In the genomic region with DNA sequence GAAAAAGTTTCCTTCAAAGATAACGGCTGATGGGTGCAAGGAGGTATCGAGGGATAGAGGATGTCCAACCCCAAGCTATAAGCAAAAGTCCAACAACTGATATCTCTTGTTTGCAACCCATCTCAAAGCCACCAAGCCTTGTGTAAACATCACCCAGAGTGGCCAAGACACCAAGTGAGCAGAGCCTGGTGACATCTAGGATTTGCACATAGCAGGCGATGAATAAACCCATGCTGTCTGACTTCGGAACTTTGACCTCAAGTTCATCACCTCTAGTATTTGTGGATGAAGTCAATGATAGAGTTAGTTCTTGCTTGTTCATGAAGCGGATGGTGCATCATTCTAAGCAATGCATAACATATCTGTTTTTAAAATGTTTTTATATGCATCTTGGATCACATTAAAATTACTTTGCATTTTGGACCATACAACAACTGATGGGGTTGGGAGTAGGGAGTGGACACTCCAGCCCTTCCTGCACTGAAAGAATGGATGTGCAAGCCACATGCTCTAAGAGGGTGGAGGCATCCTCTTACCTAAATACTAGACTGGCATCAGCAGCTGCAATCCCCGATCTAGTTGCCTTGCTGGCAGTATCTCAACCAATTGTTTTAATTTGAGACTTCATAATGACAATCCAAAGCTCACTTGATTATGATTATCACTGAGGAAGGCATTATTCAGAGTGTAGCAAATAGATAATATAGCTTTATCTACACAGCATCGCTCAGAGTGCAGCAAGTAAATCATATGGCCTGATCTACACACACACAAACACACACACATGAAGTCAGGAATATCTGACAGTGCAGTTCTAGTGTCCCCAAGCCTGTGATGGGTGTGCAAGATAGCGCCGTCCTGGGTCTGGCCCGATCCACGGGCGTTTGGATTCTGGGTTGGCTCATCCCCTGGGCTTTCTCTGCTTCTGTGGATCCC, we compare ENCODE assay signal across 14 cellular contexts.
DNase-seq lines count a peak whose midpoint lies in the region; ATAC-seq and TF ChIP-seq lines count a peak whose summit lies in the region.
"Had no signal": no experiment of that assay in that cellular context is flagged by ENCODE, and none has a peak within 500 bp of the region (broad histone marks: within the 10 kb centered on the region; RNA-seq: fewer than 3 reads in every experiment).

No MANE protein-coding gene starts in this region.

- H3K4me3 ChIP-seq in Loucy (ENCODE audit: low read length, poor library complexity, severe bottlenecking) (no peak overlapping the region), smooth muscle cell (no peak overlapping the region)
- H3K4me3 ChIP-seq: ovary had no signal

- H3K27ac ChIP-seq in foreskin keratinocyte = peak overlapping the region; percentile 93
- peak overlapping the region; percentile 42 for H3K27ac ChIP-seq in smooth muscle cell (ENCODE audit: low read depth)
- H3K27ac ChIP-seq: 22Rv1 had no signal

- H3K27ac Mint-ChIP-seq in stimulated activated effector memory CD8-positive, alpha-beta T cell treated with anti-CD3 and anti-CD28 coated beads, Interleukin-12 subunit alpha, Interleukin-12 subunit beta, amount 100 ng/mL, for 72 hours = no peak overlapping the region
- no peak overlapping the region for H3K27ac Mint-ChIP-seq in activated T-helper 1 cell treated with anti-CD3 and anti-CD28 coated beads, Interleukin-12 subunit alpha, Interleukin-12 subunit beta, Interleukin-2, Interleukin-4 antibody, amounts not matched to agents 30 ng/mL and 10 ng/mL and 1 ng/mL, durations not matched to agents 14 hours and 24 hours and 36 hours

- intact Hi-C loops in activated T-helper 1 cell treated with anti-CD3 and anti-CD28 coated beads, Interleukin-12 subunit alpha, Interleukin-12 subunit beta, Interleukin-2, Interleukin-4 antibody, amounts not matched to agents 30 ng/mL and 10 ng/mL and 1 ng/mL, durations not matched to agents 14 hours and 24 hours and 36 hours (cut with micrococcal nuclease) = loop anchor here (5.0 to 10.0 kb wide), 3 partner anchors 152 to 198 kb away; partner anchors contain the start of genes ETS2 and PSMG1

- peaks cover 82% of the 10 kb centered on the region for H3K4me1 ChIP-seq in Loucy (ENCODE audit: insufficient read depth, low read length, poor library complexity, severe bottlenecking)
- peaks cover 27% of the 10 kb centered on the region for H3K4me1 ChIP-seq in foreskin keratinocyte
- H3K4me1 ChIP-seq in smooth muscle cell (ENCODE audit: low read depth) = peaks cover 52% of the 10 kb centered on the region

- no peaks in the 10 kb centered on the region for H4K20me1 ChIP-seq in Loucy (ENCODE audit: insufficient read depth, low read length, poor library complexity, severe bottlenecking)
- H4K20me1 ChIP-seq in smooth muscle cell (ENCODE audit: low read depth) = no peaks in the 10 kb centered on the region

- H3K9me3 Mint-ChIP-seq in stimulated activated effector memory CD8-positive, alpha-beta T cell treated with anti-CD3 and anti-CD28 coated beads, Interleukin-12 subunit alpha, Interleukin-12 subunit beta, amount 100 ng/mL, for 72 hours = no peaks in the 10 kb centered on the region
- peaks cover 6% of the 10 kb centered on the region for H3K9me3 Mint-ChIP-seq in activated T-helper 1 cell treated with anti-CD3 and anti-CD28 coated beads, Interleukin-12 subunit alpha, Interleukin-12 subunit beta, Interleukin-2, Interleukin-4 antibody, amounts not matched to agents 30 ng/mL and 10 ng/mL and 1 ng/mL, durations not matched to agents 14 hours and 24 hours and 36 hours

- H3F3A ChIP-seq in Loucy (ENCODE audit: low read depth) = no peaks in the 10 kb centered on the region
- peaks cover 38% of the 10 kb centered on the region for H3F3A ChIP-seq in smooth muscle cell (ENCODE audit: low read depth)

- H3K36me3 Mint-ChIP-seq in stimulated activated effector memory CD8-positive, alpha-beta T cell treated with anti-CD3 and anti-CD28 coated beads, Interleukin-12 subunit alpha, Interleukin-12 subunit beta, amount 100 ng/mL, for 72 hours = peaks cover 5% of the 10 kb centered on the region
- peaks cover 3% of the 10 kb centered on the region for H3K36me3 Mint-ChIP-seq in activated T-helper 1 cell treated with anti-CD3 and anti-CD28 coated beads, Interleukin-12 subunit alpha, Interleukin-12 subunit beta, Interleukin-2, Interleukin-4 antibody, amounts not matched to agents 30 ng/mL and 10 ng/mL and 1 ng/mL, durations not matched to agents 14 hours and 24 hours and 36 hours (ENCODE audit: low read depth)

- H3K79me2 ChIP-seq in Loucy (ENCODE audit: insufficient read depth, low read length) (no peaks in the 10 kb centered on the region), smooth muscle cell (ENCODE audit: low read depth) (no peaks in the 10 kb centered on the region)

- ATAC-seq in foreskin keratinocyte (no peak), esophagus mucosa (no peak)
- ATAC-seq in stimulated activated effector memory CD8-positive, alpha-beta T cell treated with anti-CD3 and anti-CD28 coated beads, Interleukin-12 subunit alpha, Interleukin-12 subunit beta, amount 100 ng/mL, for 72 hours = no peak

- 69% methylated on average over 12 of the region's 12 CpGs for WGBS in smooth muscle cell (ENCODE audit: low lambda C conversion rate)

- H3K9me2 ChIP-seq in Loucy (replicated peaks; ENCODE audit: low read depth, low read length) = no peaks in the 10 kb centered on the region

- H3K9ac ChIP-seq in Loucy (ENCODE audit: low read depth, low read length, poor library complexity, severe bottlenecking) (peak overlapping the region; percentile 65), smooth muscle cell (ENCODE audit: low read depth) (no peak overlapping the region)

- H2AFZ ChIP-seq in Loucy (ENCODE audit: low read length) = no peak overlapping the region
- H2AFZ ChIP-seq in smooth muscle cell (ENCODE audit: low read depth) = no peak overlapping the region

- no peaks in the 10 kb centered on the region for H3K9me3 ChIP-seq in Loucy (ENCODE audit: insufficient read depth, low read depth, low read length)
- no peaks in the 10 kb centered on the region for H3K9me3 ChIP-seq in smooth muscle cell (replicated peaks; ENCODE audit: low read depth)
- H3K9me3 ChIP-seq: ovary had no signal

- H3K4me2 ChIP-seq in Loucy (ENCODE audit: low read depth, low read length, poor library complexity, severe bottlenecking) (peak overlapping the region; percentile 45), smooth muscle cell (peak overlapping the region; percentile 59)

- H3K27me3 ChIP-seq in Loucy (ENCODE audit: insufficient read depth, low read length, poor library complexity, severe bottlenecking) = no peaks in the 10 kb centered on the region
- no peaks in the 10 kb centered on the region for H3K27me3 ChIP-seq in foreskin keratinocyte
- H3K27me3 ChIP-seq in smooth muscle cell (ENCODE audit: low read depth) = no peaks in the 10 kb centered on the region
- H3K27me3 ChIP-seq: ovary had no signal

- H3K36me3 ChIP-seq in Loucy (ENCODE audit: insufficient read depth, low read length) = no peaks in the 10 kb centered on the region
- no peaks in the 10 kb centered on the region for H3K36me3 ChIP-seq in smooth muscle cell (ENCODE audit: low read depth)
- H3K36me3 ChIP-seq: ovary had no signal

- peaks cover 6% of the 10 kb centered on the region for H3K27me3 Mint-ChIP-seq in activated T-helper 1 cell treated with anti-CD3 and anti-CD28 coated beads, Interleukin-12 subunit alpha, Interleukin-12 subunit beta, Interleukin-2, Interleukin-4 antibody, amounts not matched to agents 30 ng/mL and 10 ng/mL and 1 ng/mL, durations not matched to agents 14 hours and 24 hours and 36 hours (ENCODE audit: insufficient read depth)

- DNase-seq in DMS79 treated with DMSO at 0.1 percent for 48 hours (lab: John Stamatoyannopoulos, UW) (peak; percentile 5), DMS79 (lab: John Stamatoyannopoulos, UW) (no peak), foreskin keratinocyte (no peak), smooth muscle cell (lab: John Stamatoyannopoulos, UW; ENCODE audit: unreplicated experiment) (no peak)
- no peak for DNase-seq in stimulated activated effector memory CD8-positive, alpha-beta T cell treated with anti-CD3 and anti-CD28 coated beads, Interleukin-12 subunit alpha, Interleukin-12 subunit beta, amount 100 ng/mL, for 72 hours (ENCODE audit: low spot score in 2 of 2)
- DNase-seq in activated T-helper 1 cell treated with anti-CD3 and anti-CD28 coated beads, Interleukin-12 subunit alpha, Interleukin-12 subunit beta, Interleukin-2, Interleukin-4 antibody, amounts not matched to agents 30 ng/mL and 10 ng/mL and 1 ng/mL, durations not matched to agents 14 hours and 24 hours and 36 hours (ENCODE audit: low spot score) = no peak
- DNase-seq: activated CD8-positive, alpha-beta T cell treated with anti-CD3 and anti-CD28 coated beads for 36 hours; glutamatergic neuron; islet precursor cell; ovary; SW 1271 had no signal

- TF ChIP-seq CTCF in Loucy (conservative IDR thresholded peaks at IDR 0.05; ENCODE audit: low read length) (no peak), foreskin keratinocyte (conservative IDR thresholded peaks at IDR 0.05) (no peak), smooth muscle cell (IDR thresholded peaks at IDR 0.05; ENCODE audit: borderline replicate concordance, insufficient read depth, poor library complexity, severe bottlenecking) (no peak)

- no peak overlapping the region for H3K4me3 Mint-ChIP-seq in stimulated activated effector memory CD8-positive, alpha-beta T cell treated with anti-CD3 and anti-CD28 coated beads, Interleukin-12 subunit alpha, Interleukin-12 subunit beta, amount 100 ng/mL, for 72 hours
- no peak overlapping the region for H3K4me3 Mint-ChIP-seq in activated T-helper 1 cell treated with anti-CD3 and anti-CD28 coated beads, Interleukin-12 subunit alpha, Interleukin-12 subunit beta, Interleukin-2, Interleukin-4 antibody, amounts not matched to agents 30 ng/mL and 10 ng/mL and 1 ng/mL, durations not matched to agents 14 hours and 24 hours and 36 hours

- H3K4me1 Mint-ChIP-seq in stimulated activated effector memory CD8-positive, alpha-beta T cell treated with anti-CD3 and anti-CD28 coated beads, Interleukin-12 subunit alpha, Interleukin-12 subunit beta, amount 100 ng/mL, for 72 hours = peaks cover 17% of the 10 kb centered on the region
- H3K4me1 Mint-ChIP-seq in activated T-helper 1 cell treated with anti-CD3 and anti-CD28 coated beads, Interleukin-12 subunit alpha, Interleukin-12 subunit beta, Interleukin-2, Interleukin-4 antibody, amounts not matched to agents 30 ng/mL and 10 ng/mL and 1 ng/mL, durations not matched to agents 14 hours and 24 hours and 36 hours (ENCODE audit: low read depth) = peaks cover 30% of the 10 kb centered on the region
